ENCODE assay signal across 14 cellular contexts in the genomic region with DNA sequence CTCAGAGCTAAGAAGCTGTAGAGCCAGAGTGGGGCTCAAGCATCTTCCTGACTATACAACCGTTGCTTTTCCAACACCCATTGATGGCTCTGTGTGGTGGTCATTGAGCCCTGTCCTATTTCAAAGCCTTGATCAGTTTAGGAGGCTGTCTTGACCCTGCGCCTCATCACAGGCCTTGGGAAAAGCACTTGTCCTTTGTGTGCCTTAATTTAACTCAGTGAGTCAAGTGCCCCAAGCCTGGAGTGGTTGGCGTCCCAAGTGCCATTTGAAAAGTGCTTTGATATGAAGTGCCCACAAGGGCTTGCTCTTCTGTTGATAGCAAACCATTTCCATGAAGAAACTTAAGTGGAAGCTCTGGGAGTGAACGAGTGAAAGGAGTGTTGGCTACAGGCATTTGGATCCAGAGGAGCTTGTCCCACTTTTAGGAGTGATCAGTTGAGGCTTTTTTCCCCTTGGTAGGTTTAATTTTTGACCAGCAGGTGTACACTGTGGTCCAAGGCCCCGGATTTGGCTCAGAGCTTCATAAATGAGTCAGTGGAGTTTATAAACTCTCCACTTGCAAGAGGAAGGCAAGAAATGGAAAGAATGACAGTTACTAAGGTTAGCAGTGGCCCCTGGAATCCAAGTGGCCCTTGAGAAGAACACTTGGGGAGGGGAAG. TPM values are rescaled to one million over a fixed set of nuclear protein-coding genes. Genes with fewer than 3 reads are reported as not detected.
DNase-seq lines count a peak whose midpoint lies in the region; ATAC-seq, FAIRE-seq and TF ChIP-seq lines count a peak whose summit lies in the region.
"Had no signal": no experiment of that assay in that cellular context is flagged by ENCODE, and none has a peak within 500 bp of the region (broad histone marks: within the 10 kb centered on the region; RNA-seq: fewer than 3 reads in every experiment).

No MANE protein-coding gene starts in this region.

- H3K36me3 ChIP-seq in astrocyte (ENCODE audit: insufficient read depth, low read length): peaks cover 2% of the 10 kb centered on the region
- peaks cover 2 to 3% of the 10 kb centered on the region in 2 donors for H3K36me3 ChIP-seq in lung (ENCODE audit: control insufficient read depth in 2 of 2, insufficient read depth in 2 of 2, low read length in 2 of 2)
- H3K36me3 ChIP-seq: uterus had no signal

- H3K4me2 ChIP-seq in astrocyte (ENCODE audit: low read length): peak overlapping the region; percentile 35

- no peaks in the 10 kb centered on the region for H3K27me3 Mint-ChIP-seq in astrocyte (ENCODE audit: low read depth, unreplicated experiment)
- H3K27me3 Mint-ChIP-seq: CD4-positive, alpha-beta T cell had no signal

- H3K9ac ChIP-seq in astrocyte (ENCODE audit: low read length): no peak overlapping the region

- H3K4me1 Mint-ChIP-seq in astrocyte (ENCODE audit: low read depth, unreplicated experiment): peaks cover 35% of the 10 kb centered on the region

- no peak overlapping the region for H3K4me3 Mint-ChIP-seq in astrocyte (ENCODE audit: unreplicated experiment)
- H3K4me3 Mint-ChIP-seq: CD4-positive, alpha-beta T cell had no signal

- peaks cover 6% of the 10 kb centered on the region for H4K20me1 ChIP-seq in astrocyte (ENCODE audit: insufficient read depth, low read length)

- TF ChIP-seq CTCF in astrocyte (IDR thresholded peaks at IDR 0.05; ENCODE audit: insufficient read depth, low read depth, low read length): peak; percentile 10
- TF ChIP-seq CTCF in lung (IDR thresholded peaks at IDR 0.05; ENCODE audit: control extremely low read depth, extremely low read depth): no peak

- H3K36me3 Mint-ChIP-seq in astrocyte (ENCODE audit: low read depth, unreplicated experiment): peaks cover 17% of the 10 kb centered on the region

- no peak overlapping the region for H2AFZ ChIP-seq in astrocyte (ENCODE audit: low read depth, low read length)

- H3K27ac Mint-ChIP-seq in astrocyte (ENCODE audit: unreplicated experiment): no peak overlapping the region
- H3K27ac Mint-ChIP-seq: CD4-positive, alpha-beta T cell; T-helper 1 cell treated with Interleukin-12 subunit alpha and Interleukin-12 subunit beta and Interleukin-4 antibody, amounts not matched to agents 30 μg/mL and 1 μg/mL, for 36 hours had no signal

- 70 to 83% methylated on average over 5 of the region's 5 CpGs for WGBS in lung, 2 donors

- H3K27ac ChIP-seq in astrocyte (ENCODE audit: low read depth, low read length): no peak overlapping the region
- H3K27ac ChIP-seq in lung (ENCODE audit: low read depth in 1 of 2, low read length in 1 of 2): peak overlapping the region in 1 of 2 donors; percentile 58
- H3K27ac ChIP-seq: uterus had no signal

- ATAC-seq in lung (ENCODE audit: insufficient read depth, low FRiP score) (peak; percentile 56), GM19455 (IDR thresholded peaks at IDR 0.05; ENCODE audit: unreplicated experiment) (no peak)
- ATAC-seq: HCT116 had no signal

- no peaks in the 10 kb centered on the region for H3K27me3 ChIP-seq in astrocyte (ENCODE audit: insufficient read depth, low read length)
- H3K27me3 ChIP-seq in lung (ENCODE audit: control insufficient read depth, insufficient read depth): no peaks in the 10 kb centered on the region
- H3K27me3 ChIP-seq: uterus had no signal

- FAIRE-seq in astrocyte (lab: Jason Lieb, UNC) (no peak), urothelium cell line (lab: Jason Lieb, UNC) (no peak)

- DNase-seq in DMS53 treated with DMSO at 0.1 percent for 48 hours (lab: John Stamatoyannopoulos, UW; ENCODE audit: unreplicated experiment) (peak; percentile 45), NCI-H128 (lab: John Stamatoyannopoulos, UW; ENCODE audit: unreplicated experiment) (peak; percentile 11), astrocyte (ENCODE audit: low read depth) (peak; percentile 52), lung (ENCODE audit: low spot score) (peak; percentile 77), NCI-H1092 (lab: John Stamatoyannopoulos, UW) (no peak), urothelium cell line (ENCODE audit: low spot score) (no peak)
- no peak for DNase-seq in stimulated activated CD8-positive, alpha-beta memory T cell treated with anti-CD3 and anti-CD28 coated beads, Interleukin-4, amount 100 ng/mL, for 48 hours
- DNase-seq: CD4-positive, alpha-beta T cell; effector CD8-positive, alpha-beta T cell; midbrain; uterus had no signal

- no peaks in the 10 kb centered on the region for H3K9me3 ChIP-seq in astrocyte (ENCODE audit: insufficient read depth, low read depth, low read length)
- H3K9me3 ChIP-seq in lung (ENCODE audit: control insufficient read depth in 2 of 2, insufficient read depth in 1 of 2, low read length in 1 of 2): no peaks in the 10 kb centered on the region
- H3K9me3 ChIP-seq: uterus had no signal

- H3K4me3 ChIP-seq in astrocyte (ENCODE audit: insufficient read depth, low read depth, low read length): no peak overlapping the region
- no peak overlapping the region for H3K4me3 ChIP-seq in lung
- H3K4me3 ChIP-seq: uterus had no signal

- no peaks in the 10 kb centered on the region for H3K79me2 ChIP-seq in astrocyte (ENCODE audit: insufficient read depth, low read length)

- H3K4me1 ChIP-seq in astrocyte (ENCODE audit: insufficient read depth, low read length): peaks cover 28% of the 10 kb centered on the region
- peaks cover 8 to 14% of the 10 kb centered on the region in 2 donors for H3K4me1 ChIP-seq in lung (ENCODE audit: control insufficient read depth in 2 of 2, insufficient read depth in 2 of 2, low read length in 2 of 2)
- H3K4me1 ChIP-seq: uterus had no signal

- H3K9me3 Mint-ChIP-seq in astrocyte (ENCODE audit: unreplicated experiment): no peaks in the 10 kb centered on the region
- H3K9me3 Mint-ChIP-seq: CD4-positive, alpha-beta T cell; T-helper 1 cell treated with Interleukin-12 subunit alpha and Interleukin-12 subunit beta and Interleukin-4 antibody, amounts not matched to agents 30 μg/mL and 1 μg/mL, for 36 hours had no signal

RNA-seq across cellular contexts. Expression of gene ACTR2, which starts 50.3 kb away (rescaled TPM):
- 493 and 498 TPM in 2 replicates for total RNA-seq in astrocyte
- total RNA-seq in lung: 100 to 1,000 TPM; 127 to 215 TPM
- 100 to 1,000 TPM in 1 of 2 donors, 10 to 100 TPM in 1; 54.3 to 166 TPM for polyA plus RNA-seq in lung

Comparison
In these comparisons a context has a peak if more than half of its experiments do, and no peak if none do; other contexts are left out.
1. DNase-seq: peak in DMS53 treated with DMSO at 0.1 percent for 48 hours (single experiment), NCI-H128 (single experiment), astrocyte (single experiment) and lung (single experiment); none in NCI-H1092 (single experiment), stimulated activated CD8-positive, alpha-beta memory T cell treated with anti-CD3 and anti-CD28 coated beads, Interleukin-4, amount 100 ng/mL, for 48 hours (single experiment) and urothelium cell line (single experiment).